In the genomic region with DNA sequence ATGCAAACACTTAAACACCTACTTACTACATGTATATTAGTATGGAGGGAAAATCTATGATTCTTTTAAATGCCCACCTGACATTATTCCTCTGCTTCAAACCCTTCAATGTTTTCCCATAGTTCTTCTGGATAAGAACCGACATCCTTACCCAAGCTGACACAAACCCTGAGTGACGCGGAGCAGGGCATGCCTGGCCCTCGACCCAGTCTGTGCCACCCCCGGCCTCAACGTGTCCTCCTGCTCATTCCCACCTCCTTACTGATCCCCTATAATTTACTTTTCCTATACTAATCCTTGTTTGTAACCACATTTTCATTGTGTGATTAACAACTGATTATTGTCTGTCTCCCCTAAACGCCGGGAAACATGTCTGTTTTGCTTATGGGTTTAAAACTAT, we compare ENCODE assay signal across 22 cellular contexts.
"Had no signal": no experiment of that assay in that cellular context is flagged by ENCODE, and none has a peak within 500 bp of the region (broad histone marks: within the 10 kb centered on the region; RNA-seq: fewer than 3 reads in every experiment).

No MANE protein-coding gene starts in this region.

- H3K9me3 ChIP-seq: gastroesophageal sphincter, spleen, transverse colon, upper lobe of right lung, uterus had no signal

- H3K27ac ChIP-seq: epithelial cell of prostate, skin epidermis, spleen, upper lobe of right lung had no signal

- H3K27me3 ChIP-seq: gastroesophageal sphincter, spleen, transverse colon, upper lobe of right lung, uterus had no signal

- ATAC-seq: gastroesophageal sphincter; naive thymus-derived CD4-positive, alpha-beta T cell; stimulated activated memory B cell treated with anti-CD40 and anti-IgM and Interleukin-4, amounts not matched to agents 10 μg/mL and 1 μg/mL and 100 μg/mL, for 72 hours; stimulated activated naive CD8-positive, alpha-beta T cell treated with anti-CD3 and anti-CD28 coated beads, Interleukin-15, Interleukin-2, amounts not matched to agents 100 U/mL and 50 U/mL, for 24 hours; upper lobe of right lung had no signal

- H3K9me3 Mint-ChIP-seq: dendritic cell treated with granulocyte-macrophage colony-stimulating factor and Interleukin-4, amounts not matched to agents 40 ng/mL and 50 ng/mL, for 4 days; endodermal cell; immature natural killer cell; naive thymus-derived CD4-positive, alpha-beta T cell; nephron; stimulated activated memory B cell treated with anti-CD40 and anti-IgM and Interleukin-4, amounts not matched to agents 10 μg/mL and 1 μg/mL and 100 μg/mL, for 72 hours had no signal

- H3K4me1 ChIP-seq: uterus had no signal

- DNase-seq: caudate nucleus; effector CD8-positive, alpha-beta T cell; endodermal cell; hypothalamus; immature natural killer cell; islet precursor cell; kidney glomerular epithelial cell; midbrain; naive thymus-derived CD4-positive, alpha-beta T cell; nucleus accumbens; spleen; stimulated activated CD4-positive, alpha-beta T cell treated with anti-CD3 and anti-CD28 coated beads, Interleukin-4, amount 100 ng/mL, for 4 hours; stimulated activated naive CD8-positive, alpha-beta T cell treated with anti-CD3 and anti-CD28 coated beads, Interleukin-15, Interleukin-2, amounts not matched to agents 100 U/mL and 50 U/mL, for 24 hours; transverse colon; upper lobe of right lung; uterus had no signal

- H3K4me3 Mint-ChIP-seq: dendritic cell treated with granulocyte-macrophage colony-stimulating factor and Interleukin-4, amounts not matched to agents 40 ng/mL and 50 ng/mL, for 4 days; endodermal cell; immature natural killer cell; naive thymus-derived CD4-positive, alpha-beta T cell; nephron; stimulated activated memory B cell treated with anti-CD40 and anti-IgM and Interleukin-4, amounts not matched to agents 10 μg/mL and 1 μg/mL and 100 μg/mL, for 72 hours had no signal

- H3K4me1 Mint-ChIP-seq: endodermal cell; stimulated activated memory B cell treated with anti-CD40 and anti-IgM and Interleukin-4, amounts not matched to agents 10 μg/mL and 1 μg/mL and 100 μg/mL, for 72 hours had no signal

- H3K27me3 Mint-ChIP-seq: dendritic cell treated with granulocyte-macrophage colony-stimulating factor and Interleukin-4, amounts not matched to agents 40 ng/mL and 50 ng/mL, for 4 days; naive thymus-derived CD4-positive, alpha-beta T cell; stimulated activated memory B cell treated with anti-CD40 and anti-IgM and Interleukin-4, amounts not matched to agents 10 μg/mL and 1 μg/mL and 100 μg/mL, for 72 hours had no signal

- H3K27ac Mint-ChIP-seq: dendritic cell treated with granulocyte-macrophage colony-stimulating factor and Interleukin-4, amounts not matched to agents 40 ng/mL and 50 ng/mL, for 4 days; endodermal cell; immature natural killer cell; naive thymus-derived CD4-positive, alpha-beta T cell; nephron; stimulated activated memory B cell treated with anti-CD40 and anti-IgM and Interleukin-4, amounts not matched to agents 10 μg/mL and 1 μg/mL and 100 μg/mL, for 72 hours had no signal

- H3K4me3 ChIP-seq: gastroesophageal sphincter, skin epidermis, spleen, transverse colon, upper lobe of right lung, uterus had no signal

- H3K36me3 ChIP-seq: uterus had no signal
